ENCODE assay signal across 14 cellular contexts in the genomic region with DNA sequence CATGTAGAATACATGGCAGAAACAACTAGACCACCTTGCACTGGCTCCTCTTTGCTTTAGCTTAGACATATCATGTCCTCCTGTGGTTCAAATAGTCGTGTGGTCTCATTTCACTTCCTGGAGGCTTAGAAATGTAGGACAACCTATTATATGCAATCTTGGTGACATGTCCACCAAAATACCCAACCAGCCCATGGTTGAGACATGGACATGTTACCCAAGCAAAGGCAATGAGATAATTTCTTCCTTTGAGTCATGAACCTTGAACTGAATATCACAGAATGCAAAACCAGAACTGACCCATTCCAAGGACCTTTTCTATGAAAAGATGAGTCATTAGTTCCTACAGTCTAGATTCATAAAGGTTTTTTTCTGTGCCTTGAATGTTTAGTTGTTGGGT.
DNase-seq lines count a peak whose midpoint lies in the region; ATAC-seq lines count a peak whose summit lies in the region.
"Had no signal": no experiment of that assay in that cellular context is flagged by ENCODE, and none has a peak within 500 bp of the region (broad histone marks: within the 10 kb centered on the region; RNA-seq: fewer than 3 reads in every experiment).

No MANE protein-coding gene starts in this region.

- H3K23ac ChIP-seq in mesendoderm (ENCODE audit: low read length): no peak overlapping the region

- H3K27ac Mint-ChIP-seq in activated CD4-positive, alpha-beta T cell treated with anti-CD3 and anti-CD28 coated beads for 36 hours: no peak overlapping the region
- no peak overlapping the region for H3K27ac Mint-ChIP-seq in activated T-helper 17 cell treated with anti-CD3 and anti-CD28 coated beads, Interleukin-2, amount 50 U/mL, for 72 hours
- no peak overlapping the region for H3K27ac Mint-ChIP-seq in stimulated activated naive B cell treated with anti-CD40 and anti-IgM and Interleukin-4, amounts not matched to agents 10 μg/mL and 1 μg/mL and 100 μg/mL, for 72 hours
- H3K27ac Mint-ChIP-seq: CD4-positive, alpha-beta T cell; GM23338 had no signal

- no peaks in the 10 kb centered on the region for H3K9me3 Mint-ChIP-seq in activated CD4-positive, alpha-beta T cell treated with anti-CD3 and anti-CD28 coated beads for 36 hours (ENCODE audit: low read depth)
- no peaks in the 10 kb centered on the region for H3K9me3 Mint-ChIP-seq in activated T-helper 17 cell treated with anti-CD3 and anti-CD28 coated beads, Interleukin-2, amount 50 U/mL, for 72 hours
- peaks cover 0 to 3% of the 10 kb centered on the region in 2 donors for H3K9me3 Mint-ChIP-seq in stimulated activated naive B cell treated with anti-CD40 and anti-IgM and Interleukin-4, amounts not matched to agents 10 μg/mL and 1 μg/mL and 100 μg/mL, for 72 hours
- H3K9me3 Mint-ChIP-seq: CD4-positive, alpha-beta T cell; GM23338 had no signal

- no peak overlapping the region for H2BK120ac ChIP-seq in mesendoderm (ENCODE audit: low read depth, low read length)

- no peaks in the 10 kb centered on the region for H3K79me2 ChIP-seq in mesendoderm (ENCODE audit: control insufficient read depth, insufficient read depth, low read length)

- no peak overlapping the region for H4K8ac ChIP-seq in mesendoderm (ENCODE audit: low read depth, low read length)

- POLR2A ChIA-PET in activated CD4-positive, alpha-beta T cell treated with anti-CD3 and anti-CD28 coated beads for 36 hours (lab: Charles Lee): interaction anchor here (0.5 kb wide), 1 partner anchor 269 kb away, joined by 3 read pairs; no protein-coding TSS in a partner anchor

- peaks cover 36% of the 10 kb centered on the region for H3K27me3 Mint-ChIP-seq in activated CD4-positive, alpha-beta T cell treated with anti-CD3 and anti-CD28 coated beads for 36 hours
- H3K27me3 Mint-ChIP-seq in activated T-helper 17 cell treated with anti-CD3 and anti-CD28 coated beads, Interleukin-2, amount 50 U/mL, for 72 hours: peaks cover 19% of the 10 kb centered on the region
- peaks cover 8 to 20% of the 10 kb centered on the region in 2 donors for H3K27me3 Mint-ChIP-seq in stimulated activated naive B cell treated with anti-CD40 and anti-IgM and Interleukin-4, amounts not matched to agents 10 μg/mL and 1 μg/mL and 100 μg/mL, for 72 hours

- H3K4me1 ChIP-seq in mesendoderm (ENCODE audit: control insufficient read depth, low read depth, low read length): no peaks in the 10 kb centered on the region

- H3K4me3 Mint-ChIP-seq in activated CD4-positive, alpha-beta T cell treated with anti-CD3 and anti-CD28 coated beads for 36 hours: no peak overlapping the region
- H3K4me3 Mint-ChIP-seq in activated T-helper 17 cell treated with anti-CD3 and anti-CD28 coated beads, Interleukin-2, amount 50 U/mL, for 72 hours: no peak overlapping the region
- H3K4me3 Mint-ChIP-seq in stimulated activated naive B cell treated with anti-CD40 and anti-IgM and Interleukin-4, amounts not matched to agents 10 μg/mL and 1 μg/mL and 100 μg/mL, for 72 hours: no peak overlapping the region
- H3K4me3 Mint-ChIP-seq: CD4-positive, alpha-beta T cell; GM23338 had no signal

- H3K4me2 ChIP-seq in mesendoderm (ENCODE audit: low read length): no peak overlapping the region
- H3K4me2 ChIP-seq: GM23338 had no signal

- no peak overlapping the region for H3K27ac ChIP-seq in mesendoderm (ENCODE audit: low read depth, low read length)
- H3K27ac ChIP-seq: BLaER1 treated with 17β-estradiol and CSF1 and Interleukin-3, amounts not matched to agents 10 nM and 100 nM had no signal

- H2BK5ac ChIP-seq in mesendoderm (ENCODE audit: low read length): no peak overlapping the region

- H3K79me1 ChIP-seq in mesendoderm (ENCODE audit: low read length): no peaks in the 10 kb centered on the region

- no peaks in the 10 kb centered on the region for H3K27me3 ChIP-seq in mesendoderm (ENCODE audit: insufficient read depth, low read length, poor library complexity)
- H3K27me3 ChIP-seq: BLaER1 treated with 17β-estradiol and CSF1 and Interleukin-3, amounts not matched to agents 10 nM and 100 nM had no signal

- WGBS in mesendoderm (ENCODE audit: extremely low coverage, insufficient coverage, low lambda C conversion rate): no CpG with 5 or more reads among the region's 1 CpG

- no peak overlapping the region for H3K18ac ChIP-seq in mesendoderm (ENCODE audit: low read length)

- H3K4me3 ChIP-seq in mesendoderm (ENCODE audit: low read length): no peak overlapping the region
- H3K4me3 ChIP-seq: BLaER1 treated with 17β-estradiol and CSF1 and Interleukin-3, amounts not matched to agents 10 nM and 100 nM; GM23338 had no signal

- no peaks in the 10 kb centered on the region for H3K36me3 Mint-ChIP-seq in activated CD4-positive, alpha-beta T cell treated with anti-CD3 and anti-CD28 coated beads for 36 hours (ENCODE audit: low read depth)
- no peaks in the 10 kb centered on the region for H3K36me3 Mint-ChIP-seq in activated T-helper 17 cell treated with anti-CD3 and anti-CD28 coated beads, Interleukin-2, amount 50 U/mL, for 72 hours (ENCODE audit: low read depth)
- H3K36me3 Mint-ChIP-seq in stimulated activated naive B cell treated with anti-CD40 and anti-IgM and Interleukin-4, amounts not matched to agents 10 μg/mL and 1 μg/mL and 100 μg/mL, for 72 hours: no peaks in the 10 kb centered on the region

- CTCF ChIA-PET in activated CD4-positive, alpha-beta T cell treated with anti-CD3 and anti-CD28 coated beads for 36 hours (lab: Charles Lee): interaction anchor here (0.6 kb wide), 1 partner anchor 35 kb away, joined by 3 read pairs; no protein-coding TSS in a partner anchor

- H2BK15ac ChIP-seq in mesendoderm (replicated peaks; ENCODE audit: low read depth): no peak overlapping the region

- ATAC-seq in activated CD4-positive, alpha-beta T cell treated with anti-CD3 and anti-CD28 coated beads for 36 hours: peak; percentile 66
- ATAC-seq in activated T-helper 17 cell treated with anti-CD3 and anti-CD28 coated beads, Interleukin-2, amount 50 U/mL, for 72 hours (replicated peaks): peak; percentile 89
- peak; percentile 82 to 92 for ATAC-seq in stimulated activated naive B cell treated with anti-CD40 and anti-IgM and Interleukin-4, amounts not matched to agents 10 μg/mL and 1 μg/mL and 100 μg/mL, for 72 hours (replicated peaks)
- ATAC-seq in HG03280 (IDR thresholded peaks at IDR 0.05; ENCODE audit: unreplicated experiment): no peak
- ATAC-seq: GM23338 had no signal

- no peaks in the 10 kb centered on the region for H3K36me3 ChIP-seq in mesendoderm (ENCODE audit: control insufficient read depth, insufficient read depth, low read length)
- H3K36me3 ChIP-seq: BLaER1 treated with 17β-estradiol and CSF1 and Interleukin-3, amounts not matched to agents 10 nM and 100 nM had no signal

- H3K4ac ChIP-seq in mesendoderm (ENCODE audit: low read depth, low read length): no peak overlapping the region

- no peak for DNase-seq in activated CD4-positive, alpha-beta T cell treated with anti-CD3 and anti-CD28 coated beads for 36 hours
- DNase-seq in activated CD4-positive, alpha-beta T cell treated with anti-CD3 and anti-CD28 coated beads for 4 hours: no peak
- peak; percentile 3 for DNase-seq in CD1c-positive myeloid dendritic cell (ENCODE audit: extremely low spot score)
- DNase-seq in stimulated activated naive B cell treated with anti-CD40 and anti-IgM and Interleukin-4, amounts not matched to agents 10 μg/mL and 1 μg/mL and 100 μg/mL, for 72 hours: no peak
- DNase-seq in mesendoderm: no peak
- DNase-seq: ACHN; Calu3; CD4-positive, alpha-beta T cell; DMS 273 treated with DMSO at 0.1 percent for 48 hours; H7 had no signal

- no peak overlapping the region for H4K5ac ChIP-seq in mesendoderm (ENCODE audit: low read length)

- peaks cover 4% of the 10 kb centered on the region for H3K4me1 Mint-ChIP-seq in activated CD4-positive, alpha-beta T cell treated with anti-CD3 and anti-CD28 coated beads for 36 hours
- H3K4me1 Mint-ChIP-seq in activated T-helper 17 cell treated with anti-CD3 and anti-CD28 coated beads, Interleukin-2, amount 50 U/mL, for 72 hours: no peaks in the 10 kb centered on the region
- peaks cover 7 to 17% of the 10 kb centered on the region in 2 donors for H3K4me1 Mint-ChIP-seq in stimulated activated naive B cell treated with anti-CD40 and anti-IgM and Interleukin-4, amounts not matched to agents 10 μg/mL and 1 μg/mL and 100 μg/mL, for 72 hours

- H3K56ac ChIP-seq in mesendoderm (ENCODE audit: low read length): no peak overlapping the region

- intact Hi-C loops in activated CD4-positive, alpha-beta T cell treated with anti-CD3 and anti-CD28 coated beads for 36 hours (cut with DNase I, micrococcal nuclease): no loop called here

- no peak overlapping the region for H2AK5ac ChIP-seq in mesendoderm (ENCODE audit: low read length)

- no peak overlapping the region for H3K9ac ChIP-seq in mesendoderm (ENCODE audit: low read length)
- H3K9ac ChIP-seq: BLaER1 treated with 17β-estradiol and CSF1 and Interleukin-3, amounts not matched to agents 10 nM and 100 nM had no signal
